ENCODE assay signal across 8 cellular contexts in genomic region chr5:132866342-132867045, GRCh38. TPM values are rescaled to one million over a fixed set of nuclear protein-coding genes. Genes with fewer than 3 reads are reported as not detected.
DNase-seq lines count a peak whose midpoint lies in the region; ATAC-seq and TF ChIP-seq lines count a peak whose summit lies in the region.

A gene with protein sequence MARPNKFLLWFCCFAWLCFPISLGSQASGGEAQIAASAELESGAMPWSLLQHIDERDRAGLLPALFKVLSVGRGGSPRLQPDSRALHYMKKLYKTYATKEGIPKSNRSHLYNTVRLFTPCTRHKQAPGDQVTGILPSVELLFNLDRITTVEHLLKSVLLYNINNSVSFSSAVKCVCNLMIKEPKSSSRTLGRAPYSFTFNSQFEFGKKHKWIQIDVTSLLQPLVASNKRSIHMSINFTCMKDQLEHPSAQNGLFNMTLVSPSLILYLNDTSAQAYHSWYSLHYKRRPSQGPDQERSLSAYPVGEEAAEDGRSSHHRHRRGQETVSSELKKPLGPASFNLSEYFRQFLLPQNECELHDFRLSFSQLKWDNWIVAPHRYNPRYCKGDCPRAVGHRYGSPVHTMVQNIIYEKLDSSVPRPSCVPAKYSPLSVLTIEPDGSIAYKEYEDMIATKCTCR (minus strand): TSS chr5:132866469. CDS start chr5:132864533, 1,936 bp downstream.
UQCRQ (plus strand) TSS chr5:132866642; CDS start chr5:132866882, 240 bp downstream.

- H3K36me3 ChIP-seq in MM.1S (replicated peaks; ENCODE audit: insufficient read depth, low read length), result peaks cover 8% of the 10 kb centered on the region; the same call in 1 of the 2 replicates
- H3K36me3 ChIP-seq in neural progenitor cell, result no peaks in the 10 kb centered on the region

- H3K4me1 ChIP-seq in MM.1S (ENCODE audit: low read length), result peaks cover 6% of the 10 kb centered on the region
- H3K4me1 ChIP-seq in foreskin keratinocyte, result no peaks in the 10 kb centered on the region
- peaks cover 11% of the 10 kb centered on the region for H3K4me1 ChIP-seq in neural progenitor cell

- DNase-seq in GF-D8 (lab: John Stamatoyannopoulos, UW) (peak; percentile 84), HCEC 1CT (peak; percentile 100), MM.1S (peak; percentile 99), SIG-M5 (lab: John Stamatoyannopoulos, UW) (peak; percentile 96), foreskin keratinocyte (peak; percentile 97 to 99), neural progenitor cell (ENCODE audit: low spot score) (peak; percentile 99), stromal cell of bone marrow (ENCODE audit: low read depth) (peak; percentile 100)
- peak; percentile 59 to 71 (median 69) for DNase-seq in activated naive CD4-positive, alpha-beta T cell (lab: John Stamatoyannopoulos, UW)

- H4K20me1 ChIP-seq in MM.1S (ENCODE audit: insufficient read depth, low read length) (no peaks in the 10 kb centered on the region), neural progenitor cell (ENCODE audit: low read depth) (peaks cover 13% of the 10 kb centered on the region)

- H3K4me1 Mint-ChIP-seq in neural progenitor cell, result peaks cover 22% of the 10 kb centered on the region

- H2AFZ ChIP-seq in MM.1S (ENCODE audit: low read length), result peak within 1 kb of the TSS; percentile 74
- H2AFZ ChIP-seq in neural progenitor cell (replicated peaks), result peak within 1 kb of the TSS; percentile 64

- H3K27ac Mint-ChIP-seq in neural progenitor cell, result peak within 1 kb of the TSS; percentile 99

- no peaks in the 10 kb centered on the region for H3K9me2 ChIP-seq in MM.1S (replicated peaks; ENCODE audit: insufficient read depth, low read length)

- H3K27me3 Mint-ChIP-seq in neural progenitor cell (ENCODE audit: insufficient read depth, low read depth), result peaks cover 3% of the 10 kb centered on the region

- H3F3A ChIP-seq in MM.1S (ENCODE audit: insufficient read depth, low read length), result peaks cover 4% of the 10 kb centered on the region; the same call in 1 of the 2 replicates
- H3F3A ChIP-seq in neural progenitor cell (ENCODE audit: low read depth), result peaks cover 27% of the 10 kb centered on the region

- H3K4me2 ChIP-seq in MM.1S (ENCODE audit: low read depth, low read length), result peak within 1 kb of the TSS; percentile 83
- peak within 1 kb of the TSS; percentile 81 for H3K4me2 ChIP-seq in neural progenitor cell

- ATAC-seq in foreskin keratinocyte, result peak; percentile 96

- no peaks in the 10 kb centered on the region for H3K9me3 ChIP-seq in MM.1S (replicated peaks; ENCODE audit: insufficient read depth, low read length)
- H3K9me3 ChIP-seq in neural progenitor cell (ENCODE audit: low read depth), result no peaks in the 10 kb centered on the region

- H3K4me3 Mint-ChIP-seq in neural progenitor cell, result peak within 1 kb of the TSS; percentile 100

- H3K4me3 ChIP-seq in MM.1S (ENCODE audit: low read length) (peak within 1 kb of the TSS; percentile 97), neural progenitor cell (peak within 1 kb of the TSS; percentile 75)

- peaks cover 10% of the 10 kb centered on the region for H3K36me3 Mint-ChIP-seq in neural progenitor cell

- H3K27ac ChIP-seq in MM.1S (ENCODE audit: low read length), result peak within 1 kb of the TSS; percentile 67
- H3K27ac ChIP-seq in foreskin keratinocyte, result peak within 1 kb of the TSS; percentile 73
- H3K27ac ChIP-seq in neural progenitor cell, result peak within 1 kb of the TSS; percentile 80

- no peaks in the 10 kb centered on the region for H3K9me3 Mint-ChIP-seq in neural progenitor cell

- H3K27me3 ChIP-seq in MM.1S (replicated peaks; ENCODE audit: insufficient read depth, low read length) (no peaks in the 10 kb centered on the region), foreskin keratinocyte (no peaks in the 10 kb centered on the region), neural progenitor cell (no peaks in the 10 kb centered on the region)

- peak within 1 kb of the TSS; percentile 89 for H3K9ac ChIP-seq in MM.1S (ENCODE audit: low read length)
- peak within 1 kb of the TSS; percentile 80 for H3K9ac ChIP-seq in neural progenitor cell

- TF ChIP-seq CTCF in MM.1S (IDR thresholded peaks at IDR 0.05; ENCODE audit: low read length) (peak; percentile 22; the same call in 1 of the 2 replicates), foreskin keratinocyte (conservative IDR thresholded peaks at IDR 0.05) (peak; percentile 68), neural progenitor cell (IDR thresholded peaks at IDR 0.05) (peak; percentile 47)

- H3K79me2 ChIP-seq in MM.1S (ENCODE audit: low read length), result peaks cover 31% of the 10 kb centered on the region
- peaks cover 19% of the 10 kb centered on the region for H3K79me2 ChIP-seq in neural progenitor cell (ENCODE audit: low read depth)

RNA-seq across cellular contexts. Expression of the first gene that starts in this region (rescaled TPM):
- total RNA-seq in foreskin keratinocyte (0.11 and 0.14 TPM in 2 replicates), neural progenitor cell (ENCODE audit: low replicate concordance) (0.46 and 0.82 TPM in 2 replicates)
- polyA plus RNA-seq in foreskin keratinocyte, result 0.03 and 0.08 TPM in 2 replicates

RNA-seq across cellular contexts. Expression of gene UQCRQ, which starts in this region (rescaled TPM):
- total RNA-seq in foreskin keratinocyte (369 and 412 TPM in 2 replicates), neural progenitor cell (ENCODE audit: low replicate concordance) (45.0 and 63.1 TPM in 2 replicates)
- 557 and 587 TPM in 2 replicates for polyA plus RNA-seq in foreskin keratinocyte

Comparison
In these comparisons a context has a peak if more than half of its experiments do, and no peak if none do; other contexts are left out.
1. Peak in every context shown above with its lines: DNase-seq, ATAC-seq, H3K4me3 ChIP-seq and H3K27ac ChIP-seq.